In genomic region chr22:24423519-24424000, GRCh38 we compare ENCODE assay signal across 8 cellular contexts. TPM values are rescaled to one million over a fixed set of nuclear protein-coding genes. Genes with fewer than 3 reads are reported as not detected.
DNase-seq lines count a peak whose midpoint lies in the region; ATAC-seq and TF ChIP-seq lines count a peak whose summit lies in the region.

No MANE protein-coding gene starts in this region.

- H2AFZ ChIP-seq in IMR-90 (replicated peaks; ENCODE audit: low read length, poor library complexity) (peak overlapping the region; percentile 92), mesenchymal stem cell (ENCODE audit: low read depth, low read length) (no peak overlapping the region)

- peak; percentile 79 for TF ChIP-seq RAD21 in IMR-90 (IDR thresholded peaks at IDR 0.05; ENCODE audit: low read length)

- POLR2A ChIA-PET in IMR-90 (lab: Charles Lee; ENCODE audit: unreplicated experiment), result no interaction called here

- no peaks in the 10 kb centered on the region for H3K9me1 ChIP-seq in IMR-90 (ENCODE audit: insufficient read depth, low read length)

- H3K9me3 ChIP-seq in IMR-90 (ENCODE audit: control insufficient read depth, insufficient read depth, low read length) (no peaks in the 10 kb centered on the region), mesenchymal stem cell (ENCODE audit: control insufficient read depth, low read length) (no peaks in the 10 kb centered on the region)

- H2BK15ac ChIP-seq in IMR-90 (ENCODE audit: low read depth, low read length) (no peak overlapping the region; the same call in 2 of the 3 replicates), mesenchymal stem cell (ENCODE audit: low read depth, poor library complexity, severe bottlenecking) (peak overlapping the region; percentile 74)

- TF ChIP-seq CTCF in IMR-90 (conservative IDR thresholded peaks at IDR 0.05; ENCODE audit: low read depth, low read length) (peak; percentile 83), dorsolateral prefrontal cortex (IDR thresholded peaks at IDR 0.05 in 54 of 56, conservative IDR thresholded peaks at IDR 0.05 in 2 of 56; ENCODE audit: low read depth in 1 of 56, partially characterized antibody in 56 of 56) (peak; percentile 39 to 95 (median 76))

- H3K4me1 ChIP-seq in IMR-90 (ENCODE audit: control insufficient read depth, insufficient read depth, low read length) (no peaks in the 10 kb centered on the region), mesenchymal stem cell (ENCODE audit: control insufficient read depth, insufficient read depth, low read depth, low read length) (peaks cover 35% of the 10 kb centered on the region)

- 4% methylated on average over 38 of the region's 56 CpGs; no CpG with 5 or more reads in 1 of the 2 experiments for WGBS in IMR-90 (ENCODE audit: extremely low coverage in 2 of 2, insufficient read length in 1 of 2), 2 experiments
- 5% methylated on average over 33 of the region's 56 CpGs for WGBS in mesenchymal stem cell

- H2BK5ac ChIP-seq in IMR-90 (ENCODE audit: low read depth, low read length, poor library complexity, severe bottlenecking) (no peak overlapping the region), mesenchymal stem cell (ENCODE audit: low read depth, low read length, poor library complexity, severe bottlenecking) (no peak overlapping the region)

- H3K27me3 ChIP-seq in IMR-90 (ENCODE audit: control insufficient read depth, insufficient read depth, low read length) (peaks cover 33% of the 10 kb centered on the region), dorsolateral prefrontal cortex (peaks cover 0 to 29% (median 10%) of the 10 kb centered on the region in 45 donors), mesenchymal stem cell (ENCODE audit: control insufficient read depth in 1 of 2, insufficient read depth in 1 of 2, low read length in 2 of 2) (peaks cover 9 to 28% of the 10 kb centered on the region in 2 experiments)

- H3K56ac ChIP-seq in IMR-90 (ENCODE audit: extremely low read depth, insufficient read depth, low read length), result no peak overlapping the region

- H2BK120ac ChIP-seq in IMR-90 (ENCODE audit: low read depth, low read length) (no peak overlapping the region), mesenchymal stem cell (ENCODE audit: low read depth, low read length) (no peak overlapping the region)

- peak overlapping the region; percentile 96 for H3K4me2 ChIP-seq in IMR-90 (ENCODE audit: low read depth, low read length)
- H3K4me2 ChIP-seq in mesenchymal stem cell (ENCODE audit: low read length, poor library complexity, severe bottlenecking), result peak overlapping the region; percentile 97

- H3K18ac ChIP-seq in IMR-90 (ENCODE audit: low read depth, low read length) (no peak overlapping the region), mesenchymal stem cell (ENCODE audit: low read depth in 1 of 2, low read length in 2 of 2) (peak overlapping the region in 1 of 2 experiments; percentile 73)

- H3K4ac ChIP-seq in IMR-90 (ENCODE audit: low read depth, low read length) (no peak overlapping the region), mesenchymal stem cell (ENCODE audit: low read depth in 1 of 2, low read length in 2 of 2) (no peak overlapping the region)

- H4K91ac ChIP-seq in IMR-90 (ENCODE audit: insufficient read depth, low read depth, low read length), result no peak overlapping the region
- no peak overlapping the region for H4K91ac ChIP-seq in mesenchymal stem cell (ENCODE audit: low read length)

- peak overlapping the region; percentile 72 for H2AK9ac ChIP-seq in IMR-90 (replicated peaks; ENCODE audit: low read depth, low read length, poor library complexity)

- no TSS peak for BruUV-seq in IMR-90 (replicated peaks; lab: Mats Ljungman, UMichigan)

- H3K27ac ChIP-seq in IMR-90 (ENCODE audit: insufficient read depth, low read length), result no peak overlapping the region
- peak overlapping the region in 21 of 59 donors; percentile 39 to 81 (median 61) for H3K27ac ChIP-seq in dorsolateral prefrontal cortex
- H3K27ac ChIP-seq in mesenchymal stem cell (ENCODE audit: low read length, poor library complexity, severe bottlenecking), result no peak overlapping the region

- dilution Hi-C loops in IMR-90 (cut with HindIII; ENCODE audit: low sequenced_read_pairs, unreplicated experiment), result no loop called here

- intact Hi-C loops in IMR-90 (cut with micrococcal nuclease), result loop anchor here (1.0 kb wide), 2 partner anchors 80 to 102 kb away; no protein-coding TSS in a partner anchor
- intact Hi-C loops in dorsolateral prefrontal cortex (cut with DNase I), result loop anchor here in 1 of 2 donors (5.0 kb wide), 1 partner anchor 79 kb away; no protein-coding TSS in a partner anchor

- H2AK5ac ChIP-seq in IMR-90 (ENCODE audit: low read depth, low read length) (no peak overlapping the region), mesenchymal stem cell (ENCODE audit: low read length, severe bottlenecking) (no peak overlapping the region)

- H4K20me1 ChIP-seq in IMR-90 (ENCODE audit: insufficient read depth, low read length), result no peaks in the 10 kb centered on the region

- no peak overlapping the region for H2BK20ac ChIP-seq in IMR-90 (ENCODE audit: low read depth, low read length)

- H3K23ac ChIP-seq in IMR-90 (ENCODE audit: low read depth, low read length) (no peak overlapping the region), mesenchymal stem cell (ENCODE audit: low read length in 2 of 2) (no peak overlapping the region)

- H4K8ac ChIP-seq in IMR-90 (ENCODE audit: low read depth in 2 of 2, low read length in 2 of 2) (no peak overlapping the region), mesenchymal stem cell (ENCODE audit: low read length) (peak overlapping the region; percentile 67)

- DNase-seq in Caki2 (ENCODE audit: low read depth) (peak; percentile 33), IMR-90 (no peak), dorsolateral prefrontal cortex (peak in 2 of 10 donors; percentile 47 to 65), mesenchymal stem cell (no peak), NCI-H526 treated with DMSO at 0.1 percent for 48 hours (lab: John Stamatoyannopoulos, UW) (no peak)
- peak; percentile 75 for DNase-seq in activated CD4-positive, alpha-beta T cell treated with anti-CD3 and anti-CD28 coated beads for 48 hours
- peak; percentile 52 for DNase-seq in stimulated activated CD8-positive, alpha-beta memory T cell treated with anti-CD3 and anti-CD28 coated beads, Interleukin-7, amount 100 ng/mL, for 24 hours (ENCODE audit: low read depth)

- in situ Hi-C loops in Caki2 (cut with HindIII; ENCODE audit: low pct_unique_long_range_greater_than_20kb, low sequenced_read_pairs), result no loop called here
- in situ Hi-C loops in IMR-90 (cut with MboI; ENCODE audit: low sequenced_read_pairs), result no loop called here

- ATAC-seq in IMR-90 (ENCODE audit: low read depth) (peak; percentile 91), GM21723 (IDR thresholded peaks at IDR 0.05; ENCODE audit: unreplicated experiment) (no peak)

- no peak for TF ChIP-seq POLR2A in IMR-90 (IDR thresholded peaks at IDR 0.05; ENCODE audit: low read depth, low read length)

- CTCF ChIA-PET in IMR-90 (lab: Yijun Ruan, JAX), result interaction anchor here (0.5 to 1.4 kb wide), 3 partner anchors 20 to 82 kb away, joined by 3 read pairs; no protein-coding TSS in a partner anchor

- H3K14ac ChIP-seq in IMR-90 (replicated peaks; ENCODE audit: low read depth, low read length) (no peak overlapping the region), mesenchymal stem cell (ENCODE audit: low read length in 2 of 2) (peak overlapping the region in 1 of 2 experiments; percentile 76)

- H3K4me3 ChIP-seq in IMR-90 (ENCODE audit: insufficient read depth, low read depth, low read length), result peak overlapping the region; percentile 68
- peak overlapping the region in 58 of 59 donors; percentile 29 to 72 (median 53) for H3K4me3 ChIP-seq in dorsolateral prefrontal cortex
- peak overlapping the region; percentile 57 to 72 for H3K4me3 ChIP-seq in mesenchymal stem cell (ENCODE audit: insufficient read depth in 1 of 2, low read depth in 1 of 2, low read length in 2 of 2)

- no peak overlapping the region for H4K5ac ChIP-seq in IMR-90 (ENCODE audit: low read depth, low read length)

- H3K36me3 ChIP-seq in IMR-90 (ENCODE audit: control insufficient read depth, insufficient read depth, low read length), result no peaks in the 10 kb centered on the region
- no peaks in the 10 kb centered on the region for H3K36me3 ChIP-seq in mesenchymal stem cell (ENCODE audit: control insufficient read depth in 1 of 2, insufficient read depth in 2 of 2, low read depth in 1 of 2, low read length in 2 of 2)

- peak overlapping the region in 1 of 2 experiments; percentile 78 for H2BK12ac ChIP-seq in mesenchymal stem cell (ENCODE audit: low read length in 2 of 2)

- no peak overlapping the region for H3K9ac ChIP-seq in IMR-90 (ENCODE audit: low read depth, low read length)
- peak overlapping the region; percentile 38 for H3K9ac ChIP-seq in mesenchymal stem cell (ENCODE audit: low read length)

- no peaks in the 10 kb centered on the region for H3K79me1 ChIP-seq in IMR-90 (ENCODE audit: low read depth in 1 of 2, low read length in 2 of 2)
- no peaks in the 10 kb centered on the region for H3K79me1 ChIP-seq in mesenchymal stem cell (replicated peaks; ENCODE audit: low read length, poor library complexity, severe bottlenecking)

TF ChIP-seq in IMR-90, 13 proteins besides CTCF, POLR2A, EP300 and RAD21 (continues in another document):
- TF ChIP-seq USF2 (IDR thresholded peaks at IDR 0.05; ENCODE audit: low read depth, low read length), result no peak
- no peak for TF ChIP-seq RCOR1 (IDR thresholded peaks at IDR 0.05; ENCODE audit: insufficient replicate concordance, low read length)
- no peak for TF ChIP-seq CHD1 (IDR thresholded peaks at IDR 0.05; ENCODE audit: low read depth, low read length)
- peak; percentile 81; the same call in 1 of the 2 replicates for TF ChIP-seq MAZ (IDR thresholded peaks at IDR 0.05; ENCODE audit: borderline replicate concordance, low read depth, low read length)
- no peak for TF ChIP-seq FOS (IDR thresholded peaks at IDR 0.05; ENCODE audit: low read depth, low read length)
- TF ChIP-seq MXI1 (IDR thresholded peaks at IDR 0.05; ENCODE audit: borderline replicate concordance, low read depth, low read length), result peak; percentile 16; the same call in 1 of the 2 replicates
- TF ChIP-seq SMC3 (IDR thresholded peaks at IDR 0.05; ENCODE audit: low read depth, low read length), result peak; percentile 71

RNA-seq across cellular contexts. Expression of gene ADORA2A, which starts 3.8 kb away (rescaled TPM):
- total RNA-seq in Caki2 (2014; rRNA removed; shearing (Covaris generic); ENCODE audit: low replicate concordance), result 6.1 and 15.0 TPM in 2 replicates
- total RNA-seq in IMR-90 (2012; rRNA removed) (0.28 and 0.36 TPM in 2 replicates), dorsolateral prefrontal cortex (10 to 100 TPM in 68 of 120 experiments, 1 to 10 TPM in 52; 3.3 to 35.0 (median 10.9) TPM)
- 0.76 and 1.1 TPM in 2 replicates for polyA plus RNA-seq in IMR-90 (2012; rRNA removed)
- 1.3 and 1.6 TPM in 2 replicates for polyA plus RNA-seq in IMR-90 (2012; cell fraction: cytosol; rRNA removed)
- 2.9 and 7.6 TPM in 2 replicates for polyA plus RNA-seq in IMR-90 (2012; cell fraction: nucleus; rRNA removed; ENCODE audit: low replicate concordance)
- polyA plus RNA-seq in mesenchymal stem cell (2013, experiment 1 of 2), result 1.0 TPM
- 1.1 TPM for polyA plus RNA-seq in mesenchymal stem cell (2013, experiment 2 of 2)

Comparison
In these comparisons a context has a peak if more than half of its experiments do, and no peak if none do; other contexts are left out.
1. DNase-seq: peak in Caki2 (single experiment), activated CD4-positive, alpha-beta T cell treated with anti-CD3 and anti-CD28 coated beads for 48 hours (single experiment) and stimulated activated CD8-positive, alpha-beta memory T cell treated with anti-CD3 and anti-CD28 coated beads, Interleukin-7, amount 100 ng/mL, for 24 hours (single experiment); none in IMR-90 (single experiment), mesenchymal stem cell (single experiment) and NCI-H526 treated with DMSO at 0.1 percent for 48 hours (single experiment).
2. Peak in every context shown above with its lines, with median percentiles within 50 percentile points of each other: H3K4me3 ChIP-seq.